Comparison of ENCODE assay signal across 12 cellular contexts in genomic region chr2:76008001-76008702, GRCh38.
DNase-seq lines count a peak whose midpoint lies in the region; ATAC-seq, FAIRE-seq and TF ChIP-seq lines count a peak whose summit lies in the region.
"Had no signal": no experiment of that assay in that cellular context is flagged by ENCODE, and none has a peak within 500 bp of the region (broad histone marks: within the 10 kb centered on the region; RNA-seq: fewer than 3 reads in every experiment).

No MANE protein-coding gene starts in this region.

- no peaks in the 10 kb centered on the region for H3K79me2 ChIP-seq in neural progenitor cell (ENCODE audit: low read depth)

- peaks cover 32% of the 10 kb centered on the region for H3K4me1 ChIP-seq in neural progenitor cell

- H3K4me3 ChIP-seq in neural progenitor cell, result no peak overlapping the region

- no peak overlapping the region for H3K4me3 Mint-ChIP-seq in neural progenitor cell

- no peak overlapping the region for H3K4me2 ChIP-seq in neural progenitor cell

- no peak for FAIRE-seq in H54 (lab: Jason Lieb, UNC)

- H3K4me1 Mint-ChIP-seq in neural progenitor cell, result peaks cover 18% of the 10 kb centered on the region

- no peak overlapping the region for H3K9ac ChIP-seq in neural progenitor cell

- no peak for TF ChIP-seq CTCF in neural progenitor cell (IDR thresholded peaks at IDR 0.05)

- no peaks in the 10 kb centered on the region for H3K36me3 Mint-ChIP-seq in neural progenitor cell

- TF ChIP-seq POLR2A in H54 (IDR thresholded peaks at IDR 0.05; ENCODE audit: low read depth, low read length), result no peak

- ATAC-seq in GM18870 (IDR thresholded peaks at IDR 0.05; ENCODE audit: unreplicated experiment) (peak; percentile 91), HG02610 (IDR thresholded peaks at IDR 0.05; ENCODE audit: unreplicated experiment) (peak; percentile 79), GM21423 (IDR thresholded peaks at IDR 0.05; ENCODE audit: unreplicated experiment) (no peak)

- H3K27ac ChIP-seq in neural progenitor cell, result no peak overlapping the region
- H3K27ac ChIP-seq: neutrophil had no signal

- no peaks in the 10 kb centered on the region for H3K9me3 ChIP-seq in neural progenitor cell (ENCODE audit: low read depth)
- H3K9me3 ChIP-seq: neutrophil had no signal

- DNase-seq in NCI-H82 treated with DMSO at 0.1 percent for 48 hours (lab: John Stamatoyannopoulos, UW; ENCODE audit: unreplicated experiment), result peak; percentile 92
- DNase-seq in neural progenitor cell (ENCODE audit: low spot score), result peak; percentile 37
- no peak for DNase-seq in H54 (ENCODE audit: insufficient read length, low spot score)
- DNase-seq in NCI-H2081 treated with DMSO at 0.1 percent for 48 hours (lab: John Stamatoyannopoulos, UW), result no peak
- no peak for DNase-seq in activated CD8-positive, alpha-beta memory T cell treated with anti-CD3 and anti-CD28 coated beads, Interleukin-2, amount 50 U/mL, for 4 hours
- DNase-seq: activated T-cell treated with anti-CD3 and anti-CD28 coated beads, Interleukin-2, amount 50 U/mL, for 1 hour; Karpas-422; stimulated activated CD4-positive, alpha-beta T cell treated with anti-CD3 and anti-CD28 coated beads, Interleukin-4, amount 100 ng/mL, for 1 hour had no signal

- H4K20me1 ChIP-seq in neural progenitor cell (ENCODE audit: low read depth), result no peaks in the 10 kb centered on the region

- no peak overlapping the region for H2AFZ ChIP-seq in neural progenitor cell (replicated peaks)

- no peaks in the 10 kb centered on the region for H3K36me3 ChIP-seq in neural progenitor cell
- H3K36me3 ChIP-seq: neutrophil had no signal

- no peaks in the 10 kb centered on the region for H3K27me3 ChIP-seq in neural progenitor cell
- H3K27me3 ChIP-seq: neutrophil had no signal

- H3K9me3 Mint-ChIP-seq in neural progenitor cell, result no peaks in the 10 kb centered on the region

- no peaks in the 10 kb centered on the region for H3F3A ChIP-seq in neural progenitor cell (ENCODE audit: low read depth)

- no peak overlapping the region for H3K27ac Mint-ChIP-seq in neural progenitor cell

- H3K27me3 Mint-ChIP-seq in neural progenitor cell (ENCODE audit: insufficient read depth, low read depth), result no peaks in the 10 kb centered on the region

Comparison
In these comparisons a context has a peak if more than half of its experiments do, and no peak if none do; other contexts are left out.
1. DNase-seq: peak in NCI-H82 treated with DMSO at 0.1 percent for 48 hours (single experiment) and neural progenitor cell (single experiment); none in H54 (single experiment), NCI-H2081 treated with DMSO at 0.1 percent for 48 hours (single experiment) and activated CD8-positive, alpha-beta memory T cell treated with anti-CD3 and anti-CD28 coated beads, Interleukin-2, amount 50 U/mL, for 4 hours (single experiment).